ENCODE assay signal across 1 cellular context in the genomic region with DNA sequence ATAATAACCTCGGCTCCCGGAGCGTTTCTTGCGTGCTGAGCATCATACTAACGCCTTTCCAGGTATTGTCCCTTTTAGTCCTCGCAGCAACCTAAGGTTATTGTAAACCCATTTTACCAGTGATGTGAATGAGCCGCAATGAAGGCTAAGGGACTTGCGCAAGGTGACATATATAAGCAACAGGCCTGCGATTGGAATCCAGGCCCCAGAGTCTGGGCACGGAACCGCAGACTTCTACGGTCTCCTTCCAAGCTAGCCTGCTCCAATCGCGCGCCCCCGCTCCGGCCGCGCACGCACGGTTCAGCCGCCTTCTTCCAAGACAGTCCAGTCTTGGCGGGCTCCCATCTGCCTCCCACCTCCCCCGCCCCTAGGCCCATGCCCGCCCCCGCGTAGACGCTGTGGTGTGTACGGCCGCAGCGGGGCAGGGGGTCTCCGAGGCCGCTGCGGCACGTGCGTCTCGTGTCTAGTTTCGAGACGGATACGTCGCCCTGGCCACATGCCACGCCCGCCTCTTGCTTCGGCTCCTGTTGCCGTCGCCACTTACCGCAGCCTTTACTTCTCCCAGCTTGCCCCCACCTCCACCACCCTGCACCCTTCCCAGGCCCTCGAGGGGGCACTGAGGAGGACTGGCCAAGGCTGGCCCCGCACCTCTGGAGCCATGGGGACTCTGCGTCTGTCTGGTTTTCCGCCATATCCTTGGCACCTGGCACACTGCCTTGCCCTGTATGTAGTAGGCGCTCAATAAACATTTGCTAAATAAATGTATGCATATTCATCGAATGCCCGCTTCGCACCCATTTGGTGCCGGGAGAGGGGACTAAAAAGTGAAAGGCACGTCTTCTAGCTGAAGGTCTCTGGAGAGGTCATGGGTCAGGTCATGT.
A peak's percentile ranks its signal among the peaks of the same experiment; 100 is the strongest.
TF ChIP-seq lines count a peak whose summit lies in the region.

No MANE protein-coding gene starts in this region.

TF ChIP-seq in K562, 482 proteins besides CTCF, POLR2A, EP300 and RAD21 (continued from another document):
- TF ChIP-seq, protein P1, sequence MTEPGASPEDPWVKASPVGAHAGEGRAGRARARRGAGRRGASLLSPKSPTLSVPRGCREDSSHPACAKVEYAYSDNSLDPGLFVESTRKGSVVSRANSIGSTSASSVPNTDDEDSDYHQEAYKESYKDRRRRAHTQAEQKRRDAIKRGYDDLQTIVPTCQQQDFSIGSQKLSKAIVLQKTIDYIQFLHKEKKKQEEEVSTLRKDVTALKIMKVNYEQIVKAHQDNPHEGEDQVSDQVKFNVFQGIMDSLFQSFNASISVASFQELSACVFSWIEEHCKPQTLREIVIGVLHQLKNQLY (CRISPR knock-in tag; conservative IDR thresholded peaks at IDR 0.05) = no peak
- TF ChIP-seq ZSCAN32 (CRISPR knock-in tag; IDR thresholded peaks at IDR 0.05) = no peak
- TF ChIP-seq NR2C1 (IDR thresholded peaks at IDR 0.05) = no peak
- TF ChIP-seq NR2C1 (tag; IDR thresholded peaks at IDR 0.05) = no peak
- TF ChIP-seq NR4A1 (CRISPR knock-in tag; IDR thresholded peaks at IDR 0.05) = 0 out of 2 replicates have a peak, but pooled peaks have one; percentile 43
- TF ChIP-seq NR4A1 (tag; IDR thresholded peaks at IDR 0.05) = no peak
- TF ChIP-seq, protein P2, sequence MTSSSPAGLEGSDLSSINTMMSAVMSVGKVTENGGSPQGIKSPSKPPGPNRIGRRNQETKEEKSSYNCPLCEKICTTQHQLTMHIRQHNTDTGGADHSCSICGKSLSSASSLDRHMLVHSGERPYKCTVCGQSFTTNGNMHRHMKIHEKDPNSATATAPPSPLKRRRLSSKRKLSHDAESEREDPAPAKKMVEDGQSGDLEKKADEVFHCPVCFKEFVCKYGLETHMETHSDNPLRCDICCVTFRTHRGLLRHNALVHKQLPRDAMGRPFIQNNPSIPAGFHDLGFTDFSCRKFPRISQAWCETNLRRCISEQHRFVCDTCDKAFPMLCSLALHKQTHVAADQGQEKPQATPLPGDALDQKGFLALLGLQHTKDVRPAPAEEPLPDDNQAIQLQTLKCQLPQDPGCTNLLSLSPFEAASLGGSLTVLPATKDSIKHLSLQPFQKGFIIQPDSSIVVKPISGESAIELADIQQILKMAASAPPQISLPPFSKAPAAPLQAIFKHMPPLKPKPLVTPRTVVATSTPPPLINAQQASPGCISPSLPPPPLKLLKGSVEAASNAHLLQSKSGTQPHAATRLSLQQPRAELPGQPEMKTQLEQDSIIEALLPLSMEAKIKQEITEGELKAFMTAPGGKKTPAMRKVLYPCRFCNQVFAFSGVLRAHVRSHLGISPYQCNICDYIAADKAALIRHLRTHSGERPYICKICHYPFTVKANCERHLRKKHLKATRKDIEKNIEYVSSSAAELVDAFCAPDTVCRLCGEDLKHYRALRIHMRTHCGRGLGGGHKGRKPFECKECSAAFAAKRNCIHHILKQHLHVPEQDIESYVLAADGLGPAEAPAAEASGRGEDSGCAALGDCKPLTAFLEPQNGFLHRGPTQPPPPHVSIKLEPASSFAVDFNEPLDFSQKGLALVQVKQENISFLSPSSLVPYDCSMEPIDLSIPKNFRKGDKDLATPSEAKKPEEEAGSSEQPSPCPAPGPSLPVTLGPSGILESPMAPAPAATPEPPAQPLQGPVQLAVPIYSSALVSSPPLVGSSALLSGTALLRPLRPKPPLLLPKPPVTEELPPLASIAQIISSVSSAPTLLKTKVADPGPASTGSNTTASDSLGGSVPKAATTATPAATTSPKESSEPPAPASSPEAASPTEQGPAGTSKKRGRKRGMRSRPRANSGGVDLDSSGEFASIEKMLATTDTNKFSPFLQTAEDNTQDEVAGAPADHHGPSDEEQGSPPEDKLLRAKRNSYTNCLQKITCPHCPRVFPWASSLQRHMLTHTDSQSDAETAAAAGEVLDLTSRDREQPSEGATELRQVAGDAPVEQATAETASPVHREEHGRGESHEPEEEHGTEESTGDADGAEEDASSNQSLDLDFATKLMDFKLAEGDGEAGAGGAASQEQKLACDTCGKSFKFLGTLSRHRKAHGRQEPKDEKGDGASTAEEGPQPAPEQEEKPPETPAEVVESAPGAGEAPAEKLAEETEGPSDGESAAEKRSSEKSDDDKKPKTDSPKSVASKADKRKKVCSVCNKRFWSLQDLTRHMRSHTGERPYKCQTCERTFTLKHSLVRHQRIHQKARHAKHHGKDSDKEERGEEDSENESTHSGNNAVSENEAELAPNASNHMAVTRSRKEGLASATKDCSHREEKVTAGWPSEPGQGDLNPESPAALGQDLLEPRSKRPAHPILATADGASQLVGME (CRISPR knock-in tag; IDR thresholded peaks at IDR 0.05) = no peak
